Comparison of ENCODE assay signal across 9 cellular contexts in the genomic region with DNA sequence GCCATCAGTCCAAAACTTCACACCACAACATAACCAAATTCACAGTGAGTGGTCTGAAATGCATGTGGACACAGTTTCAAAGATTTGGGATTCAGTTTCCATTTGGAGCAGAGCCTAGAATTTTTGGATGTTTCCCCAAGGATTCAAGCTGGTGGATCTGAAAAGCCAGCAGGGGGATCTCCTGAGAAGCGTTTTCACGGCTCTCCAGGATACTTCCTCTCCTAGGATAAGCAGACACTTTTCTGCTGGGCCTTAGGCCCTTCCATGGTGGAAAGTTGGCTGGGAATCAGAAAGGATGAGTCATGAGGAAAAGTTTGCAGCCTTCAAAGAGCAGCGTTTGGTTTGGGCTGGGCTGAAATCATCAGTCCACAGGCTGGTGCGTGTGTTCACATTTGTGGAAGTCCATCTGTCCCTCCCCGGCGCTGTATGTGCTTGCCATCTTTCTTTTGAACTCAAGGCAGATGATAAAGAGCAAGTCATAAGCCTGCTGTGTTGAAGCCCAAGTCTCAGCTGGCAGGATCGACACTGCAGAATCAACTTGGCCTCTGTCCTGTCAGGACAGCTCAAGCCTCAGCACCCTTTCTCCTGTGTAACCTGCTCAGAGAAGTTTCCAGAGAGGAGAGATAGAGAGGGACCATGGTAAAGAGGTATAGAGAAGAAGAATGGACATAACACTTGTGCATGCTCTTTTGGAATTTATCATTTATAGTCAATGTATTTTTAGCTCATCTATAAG.
DNase-seq lines count a peak whose midpoint lies in the region; ATAC-seq and TF ChIP-seq lines count a peak whose summit lies in the region.
"Had no signal": no experiment of that assay in that cellular context is flagged by ENCODE, and none has a peak within 500 bp of the region (broad histone marks: within the 10 kb centered on the region; RNA-seq: fewer than 3 reads in every experiment).

No MANE protein-coding gene starts in this region.

- no peaks in the 10 kb centered on the region for H3K36me3 Mint-ChIP-seq in activated T-cell treated with anti-CD3 and anti-CD28 coated beads, Interleukin-2, amount 50 U/mL, for 24 hours (ENCODE audit: low read depth)

- intact Hi-C loops in right lobe of liver (cut with DNase I) = no loop called here
- intact Hi-C loops in aorta (cut with DNase I) = no loop called here

- 30% methylated on average over 7 of the region's 7 CpGs for WGBS in right lobe of liver (ENCODE audit: insufficient coverage, low coverage, low lambda C conversion rate, missing lambda C conversion rate)
- WGBS in aorta, 2 donors = 13% methylated on average over 7 of the region's 7 CpGs

- no peak overlapping the region for H3K27ac Mint-ChIP-seq in activated T-cell treated with anti-CD3 and anti-CD28 coated beads, Interleukin-2, amount 50 U/mL, for 24 hours

- no peaks in the 10 kb centered on the region for H3K4me1 Mint-ChIP-seq in activated T-cell treated with anti-CD3 and anti-CD28 coated beads, Interleukin-2, amount 50 U/mL, for 24 hours (ENCODE audit: low read depth)

- H3K4me3 ChIP-seq in coronary artery (no peak overlapping the region), right lobe of liver (no peak overlapping the region), aorta (ENCODE audit: low read length in 2 of 2) (no peak overlapping the region)

- H3K4me1 ChIP-seq in right lobe of liver (no peaks in the 10 kb centered on the region), aorta (ENCODE audit: control insufficient read depth in 1 of 2, insufficient read depth in 2 of 2, low read length in 2 of 2) (peaks cover 0 to 2% of the 10 kb centered on the region in 2 donors)

- no peak for TF ChIP-seq POLR2A in right lobe of liver (IDR thresholded peaks at IDR 0.05)

- H3K27me3 ChIP-seq in right lobe of liver (no peaks in the 10 kb centered on the region), aorta (ENCODE audit: control insufficient read depth in 1 of 2, insufficient read depth in 2 of 2, low read length in 1 of 2) (no peaks in the 10 kb centered on the region)

- no peaks in the 10 kb centered on the region for H3K9me3 Mint-ChIP-seq in activated T-cell treated with anti-CD3 and anti-CD28 coated beads, Interleukin-2, amount 50 U/mL, for 24 hours

- no peak for TF ChIP-seq CTCF in coronary artery (IDR thresholded peaks at IDR 0.05)
- peak in 2 of 4 donors; percentile 6 to 12 for TF ChIP-seq CTCF in right lobe of liver (IDR thresholded peaks at IDR 0.05)

- H3K36me3 ChIP-seq in right lobe of liver (no peaks in the 10 kb centered on the region), aorta (ENCODE audit: control insufficient read depth in 1 of 2, insufficient read depth in 2 of 2, low read length in 1 of 2) (no peaks in the 10 kb centered on the region)

- H3K27ac ChIP-seq in coronary artery = no peak overlapping the region
- no peak overlapping the region for H3K27ac ChIP-seq in right lobe of liver
- peak overlapping the region in 1 of 2 donors; percentile 11 for H3K27ac ChIP-seq in aorta (ENCODE audit: low read depth in 1 of 2, low read length in 2 of 2)
- H3K27ac ChIP-seq: 22Rv1 had no signal

- H3K9me3 ChIP-seq in right lobe of liver (no peaks in the 10 kb centered on the region), aorta (ENCODE audit: control insufficient read depth, low read length) (no peaks in the 10 kb centered on the region)

- H3K27me3 Mint-ChIP-seq in activated T-cell treated with anti-CD3 and anti-CD28 coated beads, Interleukin-2, amount 50 U/mL, for 24 hours = peaks cover 12% of the 10 kb centered on the region

- ATAC-seq in right lobe of liver (peak; percentile 59 to 89 (median 64)), aorta (ENCODE audit: low FRiP score) (peak; percentile 92), HG03378 (IDR thresholded peaks at IDR 0.05; ENCODE audit: unreplicated experiment) (no peak), GM21360 (IDR thresholded peaks at IDR 0.05; ENCODE audit: unreplicated experiment) (no peak)

- DNase-seq in DMS 273 (lab: John Stamatoyannopoulos, UW; ENCODE audit: unreplicated experiment) (peak; percentile 29), DMS 273 treated with DMSO at 0.1 percent for 48 hours (lab: John Stamatoyannopoulos, UW) (no peak), coronary artery (ENCODE audit: low spot score) (peak; percentile 78), right lobe of liver (peak in 1 of 3 donors; percentile 42), aorta (peak in 1 of 2 donors; percentile 71)
- no peak for DNase-seq in activated T-cell treated with anti-CD3 and anti-CD28 coated beads, Interleukin-2, amount 50 U/mL, for 24 hours

- H3K4me3 Mint-ChIP-seq in activated T-cell treated with anti-CD3 and anti-CD28 coated beads, Interleukin-2, amount 50 U/mL, for 24 hours = no peak overlapping the region

Comparison
In these comparisons a context has a peak if more than half of its experiments do, and no peak if none do; other contexts are left out.
1. DNase-seq: peak in DMS 273 (single experiment) and coronary artery (single experiment); none in DMS 273 treated with DMSO at 0.1 percent for 48 hours (single experiment) and activated T-cell treated with anti-CD3 and anti-CD28 coated beads, Interleukin-2, amount 50 U/mL, for 24 hours (single experiment).
2. ATAC-seq: peak in right lobe of liver (4 of 4) and aorta (single experiment); none in HG03378 (single experiment) and GM21360 (single experiment).